In genomic region chr16:89090669-89091426, GRCh38 we compare ENCODE assay signal across 1 cellular context.
TF ChIP-seq lines count a peak whose summit lies in the region.

No MANE protein-coding gene starts in this region.

TF ChIP-seq in HepG2, 621 proteins besides CTCF, POLR2A, EP300 and RAD21 (continued from another document and continues in another):
- TF ChIP-seq, protein P1, sequence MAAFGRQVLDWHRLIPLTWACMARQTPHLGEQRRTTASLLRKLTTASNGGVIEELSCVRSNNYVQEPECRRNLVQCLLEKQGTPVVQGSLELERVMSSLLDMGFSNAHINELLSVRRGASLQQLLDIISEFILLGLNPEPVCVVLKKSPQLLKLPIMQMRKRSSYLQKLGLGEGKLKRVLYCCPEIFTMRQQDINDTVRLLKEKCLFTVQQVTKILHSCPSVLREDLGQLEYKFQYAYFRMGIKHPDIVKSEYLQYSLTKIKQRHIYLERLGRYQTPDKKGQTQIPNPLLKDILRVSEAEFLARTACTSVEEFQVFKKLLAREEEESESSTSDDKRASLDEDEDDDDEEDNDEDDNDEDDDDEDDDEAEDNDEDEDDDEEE (CRISPR knock-in tag; IDR thresholded peaks at IDR 0.05), result 0 out of 2 replicates have a peak, but pooled peaks have one; percentile 27
- no peak for TF ChIP-seq ZNF160 (CRISPR knock-in tag; IDR thresholded peaks at IDR 0.05)
- peak; percentile 14 for TF ChIP-seq ZNF883 (CRISPR knock-in tag; IDR thresholded peaks at IDR 0.05; ENCODE audit: not compliant biosample characterization)
- no peak for TF ChIP-seq GRHL1 (CRISPR knock-in tag; conservative IDR thresholded peaks at IDR 0.05)
- TF ChIP-seq ZNF18 (CRISPR knock-in tag; IDR thresholded peaks at IDR 0.05; ENCODE audit: insufficient replicate concordance), result peak; percentile 4
- no peak for TF ChIP-seq ZNF558 (CRISPR knock-in tag; IDR thresholded peaks at IDR 0.05; ENCODE audit: borderline replicate concordance)
- 0 out of 2 replicates have a peak, but pooled peaks have one; percentile 10 for TF ChIP-seq FOXC1 (CRISPR knock-in tag; IDR thresholded peaks at IDR 0.05; ENCODE audit: borderline replicate concordance)
- no peak for TF ChIP-seq SMAD9 (CRISPR knock-in tag; IDR thresholded peaks at IDR 0.05)
- no peak for TF ChIP-seq FOXK1 (CRISPR knock-in tag; IDR thresholded peaks at IDR 0.05; ENCODE audit: borderline replicate concordance, low read depth)
- TF ChIP-seq, protein P2, sequence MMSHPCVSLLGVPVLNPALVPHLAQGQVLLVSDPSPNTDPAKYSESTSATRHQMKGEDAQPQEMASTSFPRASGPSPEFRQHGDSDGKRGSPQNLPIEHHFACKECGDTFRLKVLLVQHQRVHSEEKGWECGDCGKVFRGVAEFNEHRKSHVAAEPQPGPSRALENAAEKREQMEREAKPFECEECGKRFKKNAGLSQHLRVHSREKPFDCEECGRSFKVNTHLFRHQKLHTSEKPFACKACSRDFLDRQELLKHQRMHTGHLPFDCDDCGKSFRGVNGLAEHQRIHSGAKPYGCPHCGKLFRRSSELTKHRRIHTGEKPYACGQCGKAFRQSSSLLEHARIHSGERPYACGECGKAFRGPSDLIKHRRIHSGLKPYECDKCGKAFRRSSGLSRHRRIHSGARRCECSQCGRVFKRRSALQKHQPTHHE (CRISPR knock-in tag; IDR thresholded peaks at IDR 0.05; ENCODE audit: borderline replicate concordance), result no peak
- no peak for TF ChIP-seq POLR2AphosphoS2 (IDR thresholded peaks at IDR 0.05; ENCODE audit: low read depth, low read length)
- TF ChIP-seq MIXL1 (CRISPR knock-in tag; IDR thresholded peaks at IDR 0.05), result no peak
- peak; percentile 44; the same call in 1 of the 2 replicates for TF ChIP-seq ARID4A (CRISPR knock-in tag; IDR thresholded peaks at IDR 0.05; ENCODE audit: borderline replicate concordance)
- TF ChIP-seq YEATS2 (CRISPR knock-in tag; IDR thresholded peaks at IDR 0.05; ENCODE audit: borderline replicate concordance), result peak; percentile 41; the same call in 1 of the 2 replicates
- TF ChIP-seq MXI1 (IDR thresholded peaks at IDR 0.05; ENCODE audit: borderline replicate concordance, low read depth, low read length), result no peak
- TF ChIP-seq KAT8 (CRISPR knock-in tag; IDR thresholded peaks at IDR 0.05), result peak; percentile 29; the same call in 1 of the 2 replicates
- no peak for TF ChIP-seq ZFAT (CRISPR knock-in tag; conservative IDR thresholded peaks at IDR 0.05)
- TF ChIP-seq KDM5B (CRISPR knock-in tag; IDR thresholded peaks at IDR 0.05; ENCODE audit: borderline replicate concordance), result no peak; the same call in 1 of the 2 replicates
- TF ChIP-seq, protein P3, sequence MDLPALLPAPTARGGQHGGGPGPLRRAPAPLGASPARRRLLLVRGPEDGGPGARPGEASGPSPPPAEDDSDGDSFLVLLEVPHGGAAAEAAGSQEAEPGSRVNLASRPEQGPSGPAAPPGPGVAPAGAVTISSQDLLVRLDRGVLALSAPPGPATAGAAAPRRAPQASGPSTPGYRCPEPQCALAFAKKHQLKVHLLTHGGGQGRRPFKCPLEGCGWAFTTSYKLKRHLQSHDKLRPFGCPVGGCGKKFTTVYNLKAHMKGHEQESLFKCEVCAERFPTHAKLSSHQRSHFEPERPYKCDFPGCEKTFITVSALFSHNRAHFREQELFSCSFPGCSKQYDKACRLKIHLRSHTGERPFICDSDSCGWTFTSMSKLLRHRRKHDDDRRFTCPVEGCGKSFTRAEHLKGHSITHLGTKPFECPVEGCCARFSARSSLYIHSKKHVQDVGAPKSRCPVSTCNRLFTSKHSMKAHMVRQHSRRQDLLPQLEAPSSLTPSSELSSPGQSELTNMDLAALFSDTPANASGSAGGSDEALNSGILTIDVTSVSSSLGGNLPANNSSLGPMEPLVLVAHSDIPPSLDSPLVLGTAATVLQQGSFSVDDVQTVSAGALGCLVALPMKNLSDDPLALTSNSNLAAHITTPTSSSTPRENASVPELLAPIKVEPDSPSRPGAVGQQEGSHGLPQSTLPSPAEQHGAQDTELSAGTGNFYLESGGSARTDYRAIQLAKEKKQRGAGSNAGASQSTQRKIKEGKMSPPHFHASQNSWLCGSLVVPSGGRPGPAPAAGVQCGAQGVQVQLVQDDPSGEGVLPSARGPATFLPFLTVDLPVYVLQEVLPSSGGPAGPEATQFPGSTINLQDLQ (CRISPR knock-in tag; IDR thresholded peaks at IDR 0.05), result no peak
- TF ChIP-seq HOXA9 (CRISPR knock-in tag; IDR thresholded peaks at IDR 0.05; ENCODE audit: borderline replicate concordance), result 0 out of 2 replicates have a peak, but pooled peaks have one; percentile 2
- TF ChIP-seq BRCA1 (CRISPR knock-in tag; IDR thresholded peaks at IDR 0.05), result no peak
- no peak for TF ChIP-seq ZNF607 (CRISPR knock-in tag; IDR thresholded peaks at IDR 0.05; ENCODE audit: borderline replicate concordance)
- 0 out of 2 replicates have a peak, but pooled peaks have one; percentile 11 for TF ChIP-seq TARDBP (CRISPR knock-in tag; IDR thresholded peaks at IDR 0.05)
- TF ChIP-seq ZNF614 (CRISPR knock-in tag; IDR thresholded peaks at IDR 0.05; ENCODE audit: borderline replicate concordance), result no peak
- TF ChIP-seq THAP7 (CRISPR knock-in tag; IDR thresholded peaks at IDR 0.05), result 0 out of 2 replicates have a peak, but pooled peaks have one; percentile 11
- TF ChIP-seq ELF4 (CRISPR knock-in tag; IDR thresholded peaks at IDR 0.05; ENCODE audit: borderline replicate concordance), result 0 out of 2 replicates have a peak, but pooled peaks have one; percentile 49
- TF ChIP-seq ZKSCAN8 (CRISPR knock-in tag; IDR thresholded peaks at IDR 0.05; ENCODE audit: borderline replicate concordance), result no peak
- peak; percentile 25; the same call in 1 of the 2 replicates for TF ChIP-seq SMAD3 (CRISPR knock-in tag; IDR thresholded peaks at IDR 0.05)
- 0 out of 2 replicates have a peak, but pooled peaks have one; percentile 17 for TF ChIP-seq TBX2 (CRISPR knock-in tag; IDR thresholded peaks at IDR 0.05; ENCODE audit: borderline replicate concordance)
- TF ChIP-seq KLF16 (CRISPR knock-in tag; IDR thresholded peaks at IDR 0.05), result 0 out of 4 replicates have a peak, but pooled peaks of 1 of the 2 experiments have one; percentile 8
- TF ChIP-seq JUNB (CRISPR knock-in tag; IDR thresholded peaks at IDR 0.05; ENCODE audit: borderline replicate concordance), result no peak
- TF ChIP-seq DMAP1 (CRISPR knock-in tag; IDR thresholded peaks at IDR 0.05), result 0 out of 2 replicates have a peak, but pooled peaks have one; percentile 36
- peak; percentile 40 for TF ChIP-seq PHF8 (CRISPR knock-in tag; IDR thresholded peaks at IDR 0.05)
- TF ChIP-seq GFI1 (CRISPR knock-in tag; IDR thresholded peaks at IDR 0.05; ENCODE audit: borderline replicate concordance), result no peak
- TF ChIP-seq, protein P4, sequence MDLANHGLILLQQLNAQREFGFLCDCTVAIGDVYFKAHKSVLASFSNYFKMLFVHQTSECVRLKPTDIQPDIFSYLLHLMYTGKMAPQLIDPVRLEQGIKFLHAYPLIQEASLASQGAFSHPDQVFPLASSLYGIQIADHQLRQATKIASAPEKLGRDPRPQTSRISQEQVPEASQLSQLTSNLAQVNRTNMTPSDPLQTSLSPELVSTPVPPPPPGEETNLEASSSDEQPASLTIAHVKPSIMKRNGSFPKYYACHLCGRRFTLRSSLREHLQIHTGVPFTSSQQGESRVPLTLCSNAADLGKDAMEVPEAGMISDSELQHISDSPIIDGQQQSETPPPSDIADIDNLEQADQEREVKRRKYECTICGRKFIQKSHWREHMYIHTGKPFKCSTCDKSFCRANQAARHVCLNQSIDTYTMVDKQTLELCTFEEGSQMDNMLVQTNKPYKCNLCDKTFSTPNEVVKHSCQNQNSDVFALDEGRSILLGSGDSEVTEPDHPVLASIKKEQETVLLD (CRISPR knock-in tag; IDR thresholded peaks at IDR 0.05; ENCODE audit: low read depth), result 0 out of 2 replicates have a peak, but pooled peaks have one; percentile 3
- TF ChIP-seq ZBTB33 (CRISPR knock-in tag; IDR thresholded peaks at IDR 0.05), result no peak
- TF ChIP-seq BRF2 (CRISPR knock-in tag; IDR thresholded peaks at IDR 0.05), result no peak
- no peak for TF ChIP-seq ZNF580 (CRISPR knock-in tag; IDR thresholded peaks at IDR 0.05; ENCODE audit: borderline replicate concordance, low read depth)
